ENCODE assay signal across 15 cellular contexts in genomic region chr2:234994340-234995321, GRCh38. TPM values are rescaled to one million over a fixed set of nuclear protein-coding genes. Genes with fewer than 3 reads are reported as not detected.
DNase-seq lines count a peak whose midpoint lies in the region; TF ChIP-seq lines count a peak whose summit lies in the region.
"Had no signal": no experiment of that assay in that cellular context is flagged by ENCODE, and none has a peak within 500 bp of the region (broad histone marks: within the 10 kb centered on the region; RNA-seq: fewer than 3 reads in every experiment).

No MANE protein-coding gene starts in this region.

- H3K36me3 ChIP-seq in PC-9 (ENCODE audit: low read depth) (peaks cover 30% of the 10 kb centered on the region; the same call in 1 of the 2 replicates), sigmoid colon (peaks cover 0 to 3% (median 0%) of the 10 kb centered on the region in 4 donors)

- H3F3A ChIP-seq in PC-9 (ENCODE audit: insufficient read depth, low read depth) = peaks cover 6% of the 10 kb centered on the region; the same call in 1 of the 2 replicates

- H3K36me3 Mint-ChIP-seq in HFFc6 (ENCODE audit: low read depth) = peaks cover 61% of the 10 kb centered on the region
- H3K36me3 Mint-ChIP-seq: CD8-positive, alpha-beta memory T cell had no signal

- no peak overlapping the region for H3K4me2 ChIP-seq in PC-9

- peaks cover 72% of the 10 kb centered on the region for H3K4me1 Mint-ChIP-seq in HFFc6 (ENCODE audit: low read depth)
- H3K4me1 Mint-ChIP-seq: CD8-positive, alpha-beta memory T cell; stimulated activated naive CD8-positive, alpha-beta T cell treated with anti-CD3 and anti-CD28 coated beads, Interleukin-15, amount 100 ng/mL, for 72 hours had no signal

- peaks cover 36% of the 10 kb centered on the region for H3K4me1 ChIP-seq in PC-9 (replicated peaks; ENCODE audit: insufficient read depth)
- H3K4me1 ChIP-seq in sigmoid colon = peaks cover 0 to 62% (median 34%) of the 10 kb centered on the region in 4 donors

- TF ChIP-seq POLR2A in sigmoid colon (IDR thresholded peaks at IDR 0.05) = no peak

- H3K27ac Mint-ChIP-seq in HFFc6 = peak overlapping the region; percentile 56
- H3K27ac Mint-ChIP-seq: CD8-positive, alpha-beta memory T cell; stimulated activated naive CD8-positive, alpha-beta T cell treated with anti-CD3 and anti-CD28 coated beads, Interleukin-15, amount 100 ng/mL, for 72 hours had no signal

- H3K27me3 Mint-ChIP-seq in HFFc6 (ENCODE audit: insufficient read depth) = peaks cover 15% of the 10 kb centered on the region

- peaks cover 99% of the 10 kb centered on the region for H3K79me2 ChIP-seq in PC-9 (ENCODE audit: low read depth)

- CTCF ChIA-PET in PC-9 (lab: Charles Lee) = no interaction called here

- H3K9me2 ChIP-seq in PC-9 (ENCODE audit: insufficient read depth) = no peaks in the 10 kb centered on the region

- H4K20me1 ChIP-seq in PC-9 (ENCODE audit: insufficient read depth) = peaks cover 21% of the 10 kb centered on the region

- TF ChIP-seq EP300 in sigmoid colon (IDR thresholded peaks at IDR 0.05) = no peak

- POLR2A ChIA-PET in PC-9 (lab: Charles Lee; ENCODE audit: unreplicated experiment) = interaction anchor here (0.5 kb wide), 2 partner anchors 39 to 572 kb away, joined by 3 to 13 read pairs; no protein-coding TSS in a partner anchor

- H3K4me3 ChIP-seq in PC-9 (no peak overlapping the region), sigmoid colon (no peak overlapping the region)

- WGBS in sigmoid colon, 2 donors = 79 to 87% methylated on average over 29 of the region's 29 CpGs

- TSS peak; percentile 5 for BruUV-seq in PC-9 (replicated peaks; lab: Mats Ljungman, UMichigan)

- H3K27ac ChIP-seq in PC-9 = peak overlapping the region; percentile 22; the same call in 1 of the 2 replicates
- H3K27ac ChIP-seq in sigmoid colon = peak overlapping the region in 1 of 4 donors; percentile 48
- H3K27ac ChIP-seq: epithelial cell of prostate had no signal

- no peaks in the 10 kb centered on the region for H3K9me3 Mint-ChIP-seq in HFFc6
- H3K9me3 Mint-ChIP-seq: stimulated activated naive CD8-positive, alpha-beta T cell treated with anti-CD3 and anti-CD28 coated beads, Interleukin-15, amount 100 ng/mL, for 72 hours had no signal

- H3K27me3 ChIP-seq in PC-9 (ENCODE audit: insufficient read depth, low read depth) (no peaks in the 10 kb centered on the region), sigmoid colon (no peaks in the 10 kb centered on the region)

- H3K4me3 Mint-ChIP-seq in HFFc6 = no peak overlapping the region
- H3K4me3 Mint-ChIP-seq: CD8-positive, alpha-beta memory T cell; stimulated activated naive CD8-positive, alpha-beta T cell treated with anti-CD3 and anti-CD28 coated beads, Interleukin-15, amount 100 ng/mL, for 72 hours had no signal

- intact Hi-C loops in PC-9 (cut with micrococcal nuclease; ENCODE audit: unreplicated experiment) = loop anchor here (5.0 kb wide), 2 partner anchors 32 to 113 kb away; no protein-coding TSS in a partner anchor
- intact Hi-C loops in sigmoid colon (cut with DNase I) = no loop called here

- no peak overlapping the region for H2AFZ ChIP-seq in PC-9

- H3K9me3 ChIP-seq in PC-9 (ENCODE audit: insufficient read depth, low read depth) = no peaks in the 10 kb centered on the region
- no peaks in the 10 kb centered on the region for H3K9me3 ChIP-seq in sigmoid colon

- DNase-seq in HFFc6 = no peak
- DNase-seq in PC-9 = no peak
- peak; percentile 58 for DNase-seq in islet precursor cell
- DNase-seq in sigmoid colon = peak; percentile 57
- DNase-seq in NCI-H1105 (lab: John Stamatoyannopoulos, UW) = no peak
- DNase-seq in GM03348 (ENCODE audit: low spot score) = no peak
- no peak for DNase-seq in activated gamma-delta T cell (lab: John Stamatoyannopoulos, UW)
- DNase-seq in stimulated activated CD8-positive, alpha-beta memory T cell treated with anti-CD3 and anti-CD28 coated beads, Interleukin-4, amount 100 ng/mL, for 48 hours = no peak
- DNase-seq: activated CD4-positive, alpha-beta T cell treated with anti-CD3 and anti-CD28 coated beads, Interleukin-2, amount 50 U/mL, for 48 hours; CD8-positive, alpha-beta memory T cell; NCI-H2081 treated with DMSO at 0.1 percent for 48 hours; stimulated activated CD4-positive, alpha-beta T cell treated with anti-CD3 and anti-CD28 coated beads, Interleukin-4, amount 100 ng/mL, for 4 hours; stimulated activated naive CD8-positive, alpha-beta T cell treated with anti-CD3 and anti-CD28 coated beads, Interleukin-15, amount 100 ng/mL, for 72 hours; T-helper 2 cell had no signal

- no peak for TF ChIP-seq CTCF in HFFc6 (IDR thresholded peaks at IDR 0.05)
- no peak for TF ChIP-seq CTCF in PC-9 (conservative IDR thresholded peaks at IDR 0.05)
- no peak for TF ChIP-seq CTCF in sigmoid colon (IDR thresholded peaks at IDR 0.05)

RNA-seq across cellular contexts. Expression of gene SH3BP4, which starts 42.8 kb away (rescaled TPM):
- total RNA-seq in HFFc6 (2021; fragmentation: NEBNext Ultra II Directional; extraction: Animal tissue kit (Norgen Biotek cat#: 25700)) = 10 to 100 TPM; 82.3 to 98.7 (median 87.8) TPM
- 131 and 135 TPM in 2 replicates for total RNA-seq in PC-9 (2021)
- 10 to 100 TPM; 11.4 to 22.8 (median 19.1) TPM for total RNA-seq in sigmoid colon
- polyA plus RNA-seq in sigmoid colon = 10 to 100 TPM in 1 of 3 donors, 1 to 10 TPM in 2; 4.8 to 14.0 (median 7.2) TPM
- polyA plus RNA-seq: CD8-positive, alpha-beta memory T cell had no signal

Comparison
In these comparisons a context has a peak if more than half of its experiments do, and no peak if none do; other contexts are left out.
1. DNase-seq: peak in islet precursor cell (single experiment) and sigmoid colon (single experiment); none in HFFc6 (single experiment), PC-9 (0 of 2), NCI-H1105 (single experiment), GM03348 (single experiment), activated gamma-delta T cell (single experiment) and stimulated activated CD8-positive, alpha-beta memory T cell treated with anti-CD3 and anti-CD28 coated beads, Interleukin-4, amount 100 ng/mL, for 48 hours (single experiment).